In the genomic region with DNA sequence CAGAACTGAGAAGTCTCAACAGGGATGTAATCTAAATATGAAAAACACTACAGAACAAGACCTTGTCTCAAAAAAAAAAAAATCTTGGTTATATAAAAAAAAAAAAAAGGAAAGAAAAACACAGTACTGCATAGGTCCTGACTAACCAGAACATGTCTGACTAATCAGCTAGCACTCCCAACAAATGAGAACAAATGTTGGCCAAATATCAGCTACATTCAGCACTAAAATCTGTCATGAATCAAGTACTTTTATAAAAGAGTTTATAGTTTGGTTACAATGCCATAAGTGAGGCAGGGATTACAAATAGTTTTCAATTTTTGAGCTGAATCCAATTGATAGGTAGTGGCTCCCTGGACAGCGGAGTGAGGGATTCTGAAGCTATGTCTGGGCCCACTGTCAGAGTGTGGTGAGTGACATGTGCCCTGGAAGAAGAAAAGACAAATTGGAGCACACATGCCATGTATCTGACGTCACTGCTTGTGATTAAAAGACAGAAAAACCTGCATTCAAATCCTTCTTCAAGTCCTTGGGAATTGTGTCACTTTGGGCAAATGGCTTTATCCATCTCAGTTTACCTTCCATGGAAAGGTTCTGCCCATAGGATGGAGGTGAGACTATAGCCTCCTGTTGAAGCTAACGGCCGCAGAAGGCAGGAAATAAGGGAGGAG, we compare ENCODE assay signal across 14 cellular contexts. TPM values are rescaled to one million over a fixed set of nuclear protein-coding genes. Genes with fewer than 3 reads are reported as not detected.
DNase-seq lines count a peak whose midpoint lies in the region; ATAC-seq and TF ChIP-seq lines count a peak whose summit lies in the region.
"Had no signal": no experiment of that assay in that cellular context is flagged by ENCODE, and none has a peak within 500 bp of the region (broad histone marks: within the 10 kb centered on the region; RNA-seq: fewer than 3 reads in every experiment).

No MANE protein-coding gene starts in this region.

- H3K36me3 Mint-ChIP-seq in naive thymus-derived CD4-positive, alpha-beta T cell, result no peaks in the 10 kb centered on the region
- no peaks in the 10 kb centered on the region for H3K36me3 Mint-ChIP-seq in progenitor cell of endocrine pancreas (ENCODE audit: insufficient read depth)

- H3K27ac Mint-ChIP-seq in naive thymus-derived CD4-positive, alpha-beta T cell, result no peak overlapping the region
- H3K27ac Mint-ChIP-seq in progenitor cell of endocrine pancreas, result no peak overlapping the region

- no peaks in the 10 kb centered on the region for H3K4me1 ChIP-seq in foreskin keratinocyte
- no peaks in the 10 kb centered on the region for H3K4me1 ChIP-seq in naive thymus-derived CD4-positive, alpha-beta T cell (ENCODE audit: control insufficient read depth in 2 of 2, insufficient read depth in 2 of 2, low read length in 2 of 2)
- H3K4me1 ChIP-seq in smooth muscle cell (ENCODE audit: low read depth), result no peaks in the 10 kb centered on the region

- no peak overlapping the region for H3K9ac ChIP-seq in smooth muscle cell (ENCODE audit: low read depth)

- H3K27me3 ChIP-seq in foreskin keratinocyte (no peaks in the 10 kb centered on the region), smooth muscle cell (ENCODE audit: low read depth) (no peaks in the 10 kb centered on the region)
- H3K27me3 ChIP-seq in naive thymus-derived CD4-positive, alpha-beta T cell (ENCODE audit: control insufficient read depth in 2 of 2, insufficient read depth in 2 of 2, low read length in 2 of 2), result no peaks in the 10 kb centered on the region

- peaks cover 0 to 3% (median 0%) of the 10 kb centered on the region in 7 donors for H3K4me1 Mint-ChIP-seq in naive thymus-derived CD4-positive, alpha-beta T cell
- H3K4me1 Mint-ChIP-seq in progenitor cell of endocrine pancreas (ENCODE audit: low read depth), result peaks cover 18% of the 10 kb centered on the region

- intact Hi-C loops in naive thymus-derived CD4-positive, alpha-beta T cell (cut with micrococcal nuclease), result no loop called here

- H4K20me1 ChIP-seq in smooth muscle cell (ENCODE audit: low read depth), result no peaks in the 10 kb centered on the region

- peaks cover 0 to 35% (median 5%) of the 10 kb centered on the region in 5 donors for H3K27me3 Mint-ChIP-seq in naive thymus-derived CD4-positive, alpha-beta T cell
- H3K27me3 Mint-ChIP-seq in progenitor cell of endocrine pancreas, result peaks cover 25% of the 10 kb centered on the region

- POLR2A ChIA-PET in naive thymus-derived CD4-positive, alpha-beta T cell (lab: Charles Lee), result no interaction called here

- no peaks in the 10 kb centered on the region for H3K79me2 ChIP-seq in smooth muscle cell (ENCODE audit: low read depth)

- H3K9me3 Mint-ChIP-seq in naive thymus-derived CD4-positive, alpha-beta T cell, result no peaks in the 10 kb centered on the region
- no peaks in the 10 kb centered on the region for H3K9me3 Mint-ChIP-seq in progenitor cell of endocrine pancreas (ENCODE audit: low read depth)

- TF ChIP-seq CTCF in 22Rv1 (IDR thresholded peaks at IDR 0.05) (no peak), foreskin keratinocyte (conservative IDR thresholded peaks at IDR 0.05) (no peak), smooth muscle cell (IDR thresholded peaks at IDR 0.05; ENCODE audit: borderline replicate concordance, insufficient read depth, poor library complexity, severe bottlenecking) (no peak), progenitor cell of endocrine pancreas (IDR thresholded peaks at IDR 0.05; ENCODE audit: unreplicated experiment) (no peak)

- H2AFZ ChIP-seq in smooth muscle cell (ENCODE audit: low read depth), result no peak overlapping the region

- DNase-seq in GM03348 (ENCODE audit: low spot score) (peak; percentile 80), astrocyte of the hippocampus (ENCODE audit: low read depth, low spot score) (peak; percentile 69), foreskin keratinocyte (peak; percentile 22 to 46), smooth muscle cell (lab: John Stamatoyannopoulos, UW; ENCODE audit: unreplicated experiment) (no peak), progenitor cell of endocrine pancreas (ENCODE audit: low spot score, unreplicated experiment) (no peak)
- no peak for DNase-seq in naive thymus-derived CD4-positive, alpha-beta T cell
- DNase-seq in effector CD4-positive, alpha-beta T cell, result no peak
- DNase-seq: activated gamma-delta T cell; NCI-H2081 treated with DMSO at 0.1 percent for 48 hours; NCI-H524 treated with DMSO at 0.1 percent for 48 hours; OCI-M1; stimulated activated CD4-positive, alpha-beta T cell treated with anti-CD3 and anti-CD28 coated beads, Interleukin-12 subunit alpha, Interleukin-12 subunit beta, amount 100 ng/mL, for 4 hours had no signal

- CTCF ChIA-PET in naive thymus-derived CD4-positive, alpha-beta T cell (lab: Charles Lee), result no interaction called here

- no peak overlapping the region for H3K4me2 ChIP-seq in smooth muscle cell

- peak; percentile 81 for ATAC-seq in foreskin keratinocyte
- ATAC-seq in naive thymus-derived CD4-positive, alpha-beta T cell, result no peak

- no peaks in the 10 kb centered on the region for H3K9me3 ChIP-seq in naive thymus-derived CD4-positive, alpha-beta T cell (ENCODE audit: control insufficient read depth in 2 of 3, low read length in 3 of 3)
- H3K9me3 ChIP-seq in smooth muscle cell (replicated peaks; ENCODE audit: low read depth), result no peaks in the 10 kb centered on the region
- H3K9me3 ChIP-seq: mucosa of descending colon had no signal

- H3F3A ChIP-seq in smooth muscle cell (ENCODE audit: low read depth), result no peaks in the 10 kb centered on the region

- peak overlapping the region; percentile 52 for H3K27ac ChIP-seq in 22Rv1
- no peak overlapping the region for H3K27ac ChIP-seq in foreskin keratinocyte
- H3K27ac ChIP-seq in naive thymus-derived CD4-positive, alpha-beta T cell (ENCODE audit: low read depth, low read length), result no peak overlapping the region
- H3K27ac ChIP-seq in smooth muscle cell (ENCODE audit: low read depth), result no peak overlapping the region

- H3K4me3 ChIP-seq in naive thymus-derived CD4-positive, alpha-beta T cell (ENCODE audit: low read length), result no peak overlapping the region
- no peak overlapping the region for H3K4me3 ChIP-seq in smooth muscle cell
- H3K4me3 ChIP-seq: mucosa of descending colon had no signal

- H3K36me3 ChIP-seq in naive thymus-derived CD4-positive, alpha-beta T cell (ENCODE audit: control insufficient read depth in 2 of 3, insufficient read depth in 3 of 3, low read length in 3 of 3), result no peaks in the 10 kb centered on the region
- no peaks in the 10 kb centered on the region for H3K36me3 ChIP-seq in smooth muscle cell (ENCODE audit: low read depth)

- H3K4me3 Mint-ChIP-seq in naive thymus-derived CD4-positive, alpha-beta T cell, result no peak overlapping the region
- no peak overlapping the region for H3K4me3 Mint-ChIP-seq in progenitor cell of endocrine pancreas (ENCODE audit: low read depth)

- WGBS in smooth muscle cell (ENCODE audit: low lambda C conversion rate), result 91% methylated on average over 4 of the region's 4 CpGs

RNA-seq across cellular contexts. Expression of gene FAM234B, which starts 5.6 kb away (rescaled TPM):
- total RNA-seq in foreskin keratinocyte (5.0 and 6.0 TPM in 2 replicates), smooth muscle cell (3.0 and 5.2 TPM in 2 replicates), progenitor cell of endocrine pancreas (18.7 and 19.7 TPM in 2 replicates)
- polyA plus RNA-seq in foreskin keratinocyte (1.8 and 2.6 TPM in 2 replicates), smooth muscle cell (0.78 and 1.6 TPM in 2 replicates)
- total RNA-seq in naive thymus-derived CD4-positive, alpha-beta T cell, result 1 to 10 TPM; 2.7 to 5.8 (median 4.3) TPM
- polyA plus RNA-seq in naive thymus-derived CD4-positive, alpha-beta T cell, result 1 to 10 TPM; 2.6 to 4.3 TPM

RNA-seq across cellular contexts. Expression of gene HEBP1, which starts 38.6 kb away (rescaled TPM):
- total RNA-seq in foreskin keratinocyte, result 19.6 and 20.5 TPM in 2 replicates
- polyA plus RNA-seq in foreskin keratinocyte, result 40.3 and 44.0 TPM in 2 replicates
- 10 to 100 TPM; 10.9 to 23.4 (median 13.6) TPM for total RNA-seq in naive thymus-derived CD4-positive, alpha-beta T cell
- polyA plus RNA-seq in naive thymus-derived CD4-positive, alpha-beta T cell, result 10 to 100 TPM; 33.5 to 47.7 TPM
- 16.1 and 19.0 TPM in 2 replicates for total RNA-seq in smooth muscle cell
- polyA plus RNA-seq in smooth muscle cell, result 55.8 and 57.9 TPM in 2 replicates
- total RNA-seq in progenitor cell of endocrine pancreas, result 109 and 111 TPM in 2 replicates

Comparison
In these comparisons a context has a peak if more than half of its experiments do, and no peak if none do; other contexts are left out.
1. DNase-seq: peak in GM03348 (single experiment), astrocyte of the hippocampus (single experiment) and foreskin keratinocyte (2 of 2); none in naive thymus-derived CD4-positive, alpha-beta T cell (0 of 9), smooth muscle cell (single experiment), effector CD4-positive, alpha-beta T cell (single experiment) and progenitor cell of endocrine pancreas (single experiment).